8 cellular contexts compared by ENCODE assay signal in genomic region chr20:1118336-1119127, GRCh38. TPM values are rescaled to one million over a fixed set of nuclear protein-coding genes. Genes with fewer than 3 reads are reported as not detected.
DNase-seq lines count a peak whose midpoint lies in the region; ATAC-seq lines count a peak whose summit lies in the region.

PSMF1 (plus strand) TSS chr20:1118602; CDS start chr20:1118774, 172 bp downstream.

- DNase-seq in CD8-positive, alpha-beta memory T cell, result peak; percentile 93 to 97 (median 95)
- DNase-seq in HS-27A (ENCODE audit: low read depth) (peak; percentile 81), NK-92 (lab: John Stamatoyannopoulos, UW; ENCODE audit: unreplicated experiment) (peak; percentile 50), medulla oblongata (ENCODE audit: extremely low spot score) (peak; percentile 93)
- peak; percentile 99 for DNase-seq in activated CD8-positive, alpha-beta memory T cell treated with anti-CD3 and anti-CD28 coated beads for 24 hours
- DNase-seq in effector memory CD4-positive, alpha-beta T cell, result peak; percentile 90 to 94 (median 93)
- DNase-seq in stimulated activated CD8-positive, alpha-beta memory T cell treated with anti-CD3 and anti-CD28 coated beads, Interleukin-12 subunit alpha, Interleukin-12 subunit beta, amount 100 ng/mL, for 1 hour (ENCODE audit: low read depth), result peak; percentile 94

- peak within 1 kb of the TSS; percentile 70 for H3K27ac ChIP-seq in CD8-positive, alpha-beta memory T cell (ENCODE audit: low read depth, low read length)
- peak within 1 kb of the TSS; percentile 82 for H3K27ac ChIP-seq in effector memory CD4-positive, alpha-beta T cell (ENCODE audit: insufficient read depth, low read length, poor library complexity, severe bottlenecking)

- CTCF ChIA-PET in CD8-positive, alpha-beta memory T cell (lab: Charles Lee), result interaction anchor here (0.8 to 1.5 kb wide), 2 partner anchors 10 kb away, joined by 3 read pairs; no protein-coding TSS in a partner anchor

- no peaks in the 10 kb centered on the region for H3K27me3 ChIP-seq in CD8-positive, alpha-beta memory T cell (ENCODE audit: insufficient read depth, low read length, poor library complexity, severe bottlenecking)
- H3K27me3 ChIP-seq in effector memory CD4-positive, alpha-beta T cell (replicated peaks; ENCODE audit: control insufficient read depth, insufficient read depth, low read length, poor library complexity, severe bottlenecking), result no peaks in the 10 kb centered on the region

- peaks cover 59 to 68% (median 66%) of the 10 kb centered on the region in 3 donors for H3K4me1 Mint-ChIP-seq in CD8-positive, alpha-beta memory T cell

- H3K4me3 Mint-ChIP-seq in CD8-positive, alpha-beta memory T cell, result peak within 1 kb of the TSS; percentile 93 to 98 (median 95)

- H3K9me3 Mint-ChIP-seq in CD8-positive, alpha-beta memory T cell, result no peaks in the 10 kb centered on the region

- POLR2A ChIA-PET in CD8-positive, alpha-beta memory T cell (lab: Charles Lee), result no interaction called here

- peaks cover 0 to under 1% of the 10 kb centered on the region in 2 donors for H3K27me3 Mint-ChIP-seq in CD8-positive, alpha-beta memory T cell

- H3K4me3 ChIP-seq in CD8-positive, alpha-beta memory T cell (ENCODE audit: low read length), result peak within 1 kb of the TSS; percentile 81
- peak within 1 kb of the TSS; percentile 90 for H3K4me3 ChIP-seq in effector memory CD4-positive, alpha-beta T cell (ENCODE audit: insufficient read depth, low read depth, low read length, poor library complexity, severe bottlenecking)

- ATAC-seq in GM19467 (IDR thresholded peaks at IDR 0.05; ENCODE audit: unreplicated experiment), result peak; percentile 95

- no peaks in the 10 kb centered on the region for H3K9me3 ChIP-seq in CD8-positive, alpha-beta memory T cell (ENCODE audit: low read length)
- H3K9me3 ChIP-seq in effector memory CD4-positive, alpha-beta T cell (ENCODE audit: control insufficient read depth, low read length), result no peaks in the 10 kb centered on the region

- peaks cover 0 to 49% (median 8%) of the 10 kb centered on the region in 3 donors for H3K36me3 Mint-ChIP-seq in CD8-positive, alpha-beta memory T cell

- H3K4me1 ChIP-seq in CD8-positive, alpha-beta memory T cell (ENCODE audit: insufficient read depth, low read length), result peaks cover 52% of the 10 kb centered on the region
- H3K4me1 ChIP-seq in effector memory CD4-positive, alpha-beta T cell (ENCODE audit: control insufficient read depth, insufficient read depth, low read length, poor library complexity, severe bottlenecking), result peaks cover 21% of the 10 kb centered on the region

- peak within 1 kb of the TSS; percentile 86 to 99 (median 95) for H3K27ac Mint-ChIP-seq in CD8-positive, alpha-beta memory T cell

- H3K36me3 ChIP-seq in CD8-positive, alpha-beta memory T cell (ENCODE audit: insufficient read depth, low read length), result peaks cover 3% of the 10 kb centered on the region
- H3K36me3 ChIP-seq in effector memory CD4-positive, alpha-beta T cell (ENCODE audit: control insufficient read depth, insufficient read depth, low read length), result no peaks in the 10 kb centered on the region

RNA-seq across cellular contexts. Expression of gene PSMF1, which starts in this region (rescaled TPM):
- 100 to 1,000 TPM; 169 to 189 TPM for total RNA-seq in CD8-positive, alpha-beta memory T cell
- polyA plus RNA-seq in CD8-positive, alpha-beta memory T cell, result 185 TPM

Comparison
In these comparisons a context has a peak if more than half of its experiments do, and no peak if none do; other contexts are left out.
1. Peak in every context shown above with its lines: DNase-seq, ATAC-seq, H3K4me3 ChIP-seq and H3K27ac ChIP-seq.